Comparison of ENCODE assay signal across 1 cellular context in the genomic region with DNA sequence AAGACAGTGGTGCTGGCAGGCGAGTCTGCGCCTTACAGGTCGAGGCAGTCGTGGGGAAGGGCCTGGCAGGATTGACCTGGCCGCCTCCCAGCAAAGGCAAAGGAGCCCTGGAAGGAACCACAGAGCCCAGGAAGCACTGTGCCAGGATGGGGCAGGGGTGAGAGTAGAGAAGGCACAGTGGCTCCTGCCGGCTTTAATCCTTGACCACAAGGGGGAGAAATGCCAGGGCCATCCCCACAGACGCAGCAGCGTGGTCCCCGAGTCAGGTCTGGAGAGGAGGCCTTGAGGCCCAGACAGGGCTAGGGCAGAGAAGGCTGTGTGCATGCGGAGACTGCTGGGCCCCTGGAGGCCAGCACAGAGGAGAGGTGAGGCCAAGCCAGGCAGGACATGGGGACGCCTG.
TF ChIP-seq lines count a peak whose summit lies in the region.

No MANE protein-coding gene starts in this region.

TF ChIP-seq in HepG2, 621 proteins besides CTCF, POLR2A, EP300 and RAD21 (continued from another document and continues in another):
- TF ChIP-seq SMARCE1 (IDR thresholded peaks at IDR 0.05; ENCODE audit: borderline replicate concordance) (no peak), ZNF143 (CRISPR knock-in tag; IDR thresholded peaks at IDR 0.05) (no peak; the same call in 1 of the 2 replicates), NFIB (CRISPR knock-in tag; IDR thresholded peaks at IDR 0.05; ENCODE audit: borderline replicate concordance) (no peak), NFE2L2 (IDR thresholded peaks at IDR 0.05; ENCODE audit: low read length) (no peak), ZNF235 (CRISPR knock-in tag; IDR thresholded peaks at IDR 0.05; ENCODE audit: borderline replicate concordance) (no peak), RNF2 (conservative IDR thresholded peaks at IDR 0.05; ENCODE audit: low read depth) (no peak), RFXANK (CRISPR knock-in tag; IDR thresholded peaks at IDR 0.05) (no peak), ZBTB1 (CRISPR knock-in tag; IDR thresholded peaks at IDR 0.05; ENCODE audit: borderline replicate concordance) (no peak), KDM1A (CRISPR knock-in tag; IDR thresholded peaks at IDR 0.05) (no peak), MED8 (CRISPR knock-in tag; IDR thresholded peaks at IDR 0.05; ENCODE audit: insufficient replicate concordance) (no peak), ZNF841 (CRISPR knock-in tag; IDR thresholded peaks at IDR 0.05; ENCODE audit: borderline replicate concordance) (no peak), ZNF543 (CRISPR knock-in tag; IDR thresholded peaks at IDR 0.05) (no peak), MTF2 (CRISPR knock-in tag; IDR thresholded peaks at IDR 0.05; ENCODE audit: borderline replicate concordance) (no peak), TEAD2 (CRISPR knock-in tag; IDR thresholded peaks at IDR 0.05) (no peak), NFE2 (CRISPR knock-in tag; IDR thresholded peaks at IDR 0.05) (no peak), SP140L (CRISPR knock-in tag; IDR thresholded peaks at IDR 0.05; ENCODE audit: borderline replicate concordance) (no peak), ZNF749 (CRISPR knock-in tag; IDR thresholded peaks at IDR 0.05; ENCODE audit: borderline replicate concordance) (no peak), ZMAT3 (CRISPR knock-in tag; conservative IDR thresholded peaks at IDR 0.05) (no peak), ZBTB38 (CRISPR knock-in tag; IDR thresholded peaks at IDR 0.05) (no peak), ZNF766 (CRISPR knock-in tag; IDR thresholded peaks at IDR 0.05; ENCODE audit: borderline replicate concordance) (0 out of 2 replicates have a peak, but pooled peaks have one; percentile 19), ZNF570 (CRISPR knock-in tag; IDR thresholded peaks at IDR 0.05; ENCODE audit: borderline replicate concordance) (no peak), DR1 (CRISPR knock-in tag; IDR thresholded peaks at IDR 0.05) (no peak), JUNB (CRISPR knock-in tag; IDR thresholded peaks at IDR 0.05; ENCODE audit: borderline replicate concordance) (no peak), ZBTB21 (CRISPR knock-in tag; IDR thresholded peaks at IDR 0.05) (no peak), POLR2G (IDR thresholded peaks at IDR 0.05; ENCODE audit: low read depth, low read length) (no peak)
- TF ChIP-seq, protein P1, sequence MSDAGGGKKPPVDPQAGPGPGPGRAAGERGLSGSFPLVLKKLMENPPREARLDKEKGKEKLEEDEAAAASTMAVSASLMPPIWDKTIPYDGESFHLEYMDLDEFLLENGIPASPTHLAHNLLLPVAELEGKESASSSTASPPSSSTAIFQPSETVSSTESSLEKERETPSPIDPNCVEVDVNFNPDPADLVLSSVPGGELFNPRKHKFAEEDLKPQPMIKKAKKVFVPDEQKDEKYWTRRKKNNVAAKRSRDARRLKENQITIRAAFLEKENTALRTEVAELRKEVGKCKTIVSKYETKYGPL (CRISPR knock-in tag; IDR thresholded peaks at IDR 0.05) = no peak
- TF ChIP-seq, protein P2, sequence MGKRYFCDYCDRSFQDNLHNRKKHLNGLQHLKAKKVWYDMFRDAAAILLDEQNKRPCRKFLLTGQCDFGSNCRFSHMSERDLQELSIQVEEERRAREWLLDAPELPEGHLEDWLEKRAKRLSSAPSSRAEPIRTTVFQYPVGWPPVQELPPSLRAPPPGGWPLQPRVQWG (CRISPR knock-in tag; IDR thresholded peaks at IDR 0.05; ENCODE audit: borderline replicate concordance, low read depth) = no peak
- TF ChIP-seq, protein P3, sequence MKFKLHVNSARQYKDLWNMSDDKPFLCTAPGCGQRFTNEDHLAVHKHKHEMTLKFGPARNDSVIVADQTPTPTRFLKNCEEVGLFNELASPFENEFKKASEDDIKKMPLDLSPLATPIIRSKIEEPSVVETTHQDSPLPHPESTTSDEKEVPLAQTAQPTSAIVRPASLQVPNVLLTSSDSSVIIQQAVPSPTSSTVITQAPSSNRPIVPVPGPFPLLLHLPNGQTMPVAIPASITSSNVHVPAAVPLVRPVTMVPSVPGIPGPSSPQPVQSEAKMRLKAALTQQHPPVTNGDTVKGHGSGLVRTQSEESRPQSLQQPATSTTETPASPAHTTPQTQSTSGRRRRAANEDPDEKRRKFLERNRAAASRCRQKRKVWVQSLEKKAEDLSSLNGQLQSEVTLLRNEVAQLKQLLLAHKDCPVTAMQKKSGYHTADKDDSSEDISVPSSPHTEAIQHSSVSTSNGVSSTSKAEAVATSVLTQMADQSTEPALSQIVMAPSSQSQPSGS (CRISPR knock-in tag; IDR thresholded peaks at IDR 0.05) = no peak
- TF ChIP-seq, protein P4, sequence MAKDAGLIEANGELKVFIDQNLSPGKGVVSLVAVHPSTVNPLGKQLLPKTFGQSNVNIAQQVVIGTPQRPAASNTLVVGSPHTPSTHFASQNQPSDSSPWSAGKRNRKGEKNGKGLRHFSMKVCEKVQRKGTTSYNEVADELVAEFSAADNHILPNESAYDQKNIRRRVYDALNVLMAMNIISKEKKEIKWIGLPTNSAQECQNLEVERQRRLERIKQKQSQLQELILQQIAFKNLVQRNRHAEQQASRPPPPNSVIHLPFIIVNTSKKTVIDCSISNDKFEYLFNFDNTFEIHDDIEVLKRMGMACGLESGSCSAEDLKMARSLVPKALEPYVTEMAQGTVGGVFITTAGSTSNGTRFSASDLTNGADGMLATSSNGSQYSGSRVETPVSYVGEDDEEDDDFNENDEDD (CRISPR knock-in tag; IDR thresholded peaks at IDR 0.05; ENCODE audit: borderline replicate concordance) = peak; percentile 54; the same call in 1 of the 2 replicates
- TF ChIP-seq, protein P5, sequence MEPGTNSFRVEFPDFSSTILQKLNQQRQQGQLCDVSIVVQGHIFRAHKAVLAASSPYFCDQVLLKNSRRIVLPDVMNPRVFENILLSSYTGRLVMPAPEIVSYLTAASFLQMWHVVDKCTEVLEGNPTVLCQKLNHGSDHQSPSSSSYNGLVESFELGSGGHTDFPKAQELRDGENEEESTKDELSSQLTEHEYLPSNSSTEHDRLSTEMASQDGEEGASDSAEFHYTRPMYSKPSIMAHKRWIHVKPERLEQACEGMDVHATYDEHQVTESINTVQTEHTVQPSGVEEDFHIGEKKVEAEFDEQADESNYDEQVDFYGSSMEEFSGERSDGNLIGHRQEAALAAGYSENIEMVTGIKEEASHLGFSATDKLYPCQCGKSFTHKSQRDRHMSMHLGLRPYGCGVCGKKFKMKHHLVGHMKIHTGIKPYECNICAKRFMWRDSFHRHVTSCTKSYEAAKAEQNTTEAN (CRISPR knock-in tag; conservative IDR thresholded peaks at IDR 0.05) = peak; percentile 55; the same call in 1 of the 2 replicates
- TF ChIP-seq, protein P6, sequence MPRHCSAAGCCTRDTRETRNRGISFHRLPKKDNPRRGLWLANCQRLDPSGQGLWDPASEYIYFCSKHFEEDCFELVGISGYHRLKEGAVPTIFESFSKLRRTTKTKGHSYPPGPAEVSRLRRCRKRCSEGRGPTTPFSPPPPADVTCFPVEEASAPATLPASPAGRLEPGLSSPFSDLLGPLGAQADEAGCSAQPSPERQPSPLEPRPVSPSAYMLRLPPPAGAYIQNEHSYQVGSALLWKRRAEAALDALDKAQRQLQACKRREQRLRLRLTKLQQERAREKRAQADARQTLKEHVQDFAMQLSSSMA (CRISPR knock-in tag; IDR thresholded peaks at IDR 0.05) = no peak
- TF ChIP-seq, protein P7, sequence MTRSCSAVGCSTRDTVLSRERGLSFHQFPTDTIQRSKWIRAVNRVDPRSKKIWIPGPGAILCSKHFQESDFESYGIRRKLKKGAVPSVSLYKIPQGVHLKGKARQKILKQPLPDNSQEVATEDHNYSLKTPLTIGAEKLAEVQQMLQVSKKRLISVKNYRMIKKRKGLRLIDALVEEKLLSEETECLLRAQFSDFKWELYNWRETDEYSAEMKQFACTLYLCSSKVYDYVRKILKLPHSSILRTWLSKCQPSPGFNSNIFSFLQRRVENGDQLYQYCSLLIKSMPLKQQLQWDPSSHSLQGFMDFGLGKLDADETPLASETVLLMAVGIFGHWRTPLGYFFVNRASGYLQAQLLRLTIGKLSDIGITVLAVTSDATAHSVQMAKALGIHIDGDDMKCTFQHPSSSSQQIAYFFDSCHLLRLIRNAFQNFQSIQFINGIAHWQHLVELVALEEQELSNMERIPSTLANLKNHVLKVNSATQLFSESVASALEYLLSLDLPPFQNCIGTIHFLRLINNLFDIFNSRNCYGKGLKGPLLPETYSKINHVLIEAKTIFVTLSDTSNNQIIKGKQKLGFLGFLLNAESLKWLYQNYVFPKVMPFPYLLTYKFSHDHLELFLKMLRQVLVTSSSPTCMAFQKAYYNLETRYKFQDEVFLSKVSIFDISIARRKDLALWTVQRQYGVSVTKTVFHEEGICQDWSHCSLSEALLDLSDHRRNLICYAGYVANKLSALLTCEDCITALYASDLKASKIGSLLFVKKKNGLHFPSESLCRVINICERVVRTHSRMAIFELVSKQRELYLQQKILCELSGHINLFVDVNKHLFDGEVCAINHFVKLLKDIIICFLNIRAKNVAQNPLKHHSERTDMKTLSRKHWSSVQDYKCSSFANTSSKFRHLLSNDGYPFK (CRISPR knock-in tag; IDR thresholded peaks at IDR 0.05; ENCODE audit: borderline replicate concordance) = no peak; the same call in none of the 2 replicates
- TF ChIP-seq, protein P8, sequence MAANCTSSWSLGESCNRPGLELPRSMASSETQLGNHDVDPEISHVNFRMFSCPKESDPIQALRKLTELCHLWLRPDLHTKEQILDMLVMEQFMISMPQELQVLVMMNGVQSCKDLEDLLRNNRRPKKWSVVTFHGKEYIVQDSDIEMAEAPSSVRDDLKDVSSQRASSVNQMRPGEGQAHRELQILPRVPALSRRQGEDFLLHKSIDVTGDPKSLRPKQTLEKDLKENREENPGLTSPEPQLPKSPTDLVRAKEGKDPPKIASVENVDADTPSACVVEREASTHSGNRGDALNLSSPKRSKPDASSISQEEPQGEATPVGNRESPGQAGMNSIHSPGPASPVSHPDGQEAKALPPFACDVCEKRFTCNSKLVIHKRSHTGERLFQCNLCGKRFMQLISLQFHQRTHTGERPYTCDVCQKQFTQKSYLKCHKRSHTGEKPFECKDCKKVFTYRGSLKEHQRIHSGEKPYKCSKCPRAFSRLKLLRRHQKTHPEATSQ (CRISPR knock-in tag; IDR thresholded peaks at IDR 0.05; ENCODE audit: borderline replicate concordance) = no peak
- TF ChIP-seq, protein P9, sequence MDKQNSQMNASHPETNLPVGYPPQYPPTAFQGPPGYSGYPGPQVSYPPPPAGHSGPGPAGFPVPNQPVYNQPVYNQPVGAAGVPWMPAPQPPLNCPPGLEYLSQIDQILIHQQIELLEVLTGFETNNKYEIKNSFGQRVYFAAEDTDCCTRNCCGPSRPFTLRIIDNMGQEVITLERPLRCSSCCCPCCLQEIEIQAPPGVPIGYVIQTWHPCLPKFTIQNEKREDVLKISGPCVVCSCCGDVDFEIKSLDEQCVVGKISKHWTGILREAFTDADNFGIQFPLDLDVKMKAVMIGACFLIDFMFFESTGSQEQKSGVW (CRISPR knock-in tag; IDR thresholded peaks at IDR 0.05; ENCODE audit: borderline replicate concordance) = no peak
- TF ChIP-seq, protein P10, sequence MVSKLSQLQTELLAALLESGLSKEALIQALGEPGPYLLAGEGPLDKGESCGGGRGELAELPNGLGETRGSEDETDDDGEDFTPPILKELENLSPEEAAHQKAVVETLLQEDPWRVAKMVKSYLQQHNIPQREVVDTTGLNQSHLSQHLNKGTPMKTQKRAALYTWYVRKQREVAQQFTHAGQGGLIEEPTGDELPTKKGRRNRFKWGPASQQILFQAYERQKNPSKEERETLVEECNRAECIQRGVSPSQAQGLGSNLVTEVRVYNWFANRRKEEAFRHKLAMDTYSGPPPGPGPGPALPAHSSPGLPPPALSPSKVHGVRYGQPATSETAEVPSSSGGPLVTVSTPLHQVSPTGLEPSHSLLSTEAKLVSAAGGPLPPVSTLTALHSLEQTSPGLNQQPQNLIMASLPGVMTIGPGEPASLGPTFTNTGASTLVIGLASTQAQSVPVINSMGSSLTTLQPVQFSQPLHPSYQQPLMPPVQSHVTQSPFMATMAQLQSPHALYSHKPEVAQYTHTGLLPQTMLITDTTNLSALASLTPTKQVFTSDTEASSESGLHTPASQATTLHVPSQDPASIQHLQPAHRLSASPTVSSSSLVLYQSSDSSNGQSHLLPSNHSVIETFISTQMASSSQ (IDR thresholded peaks at IDR 0.05; ENCODE audit: low read depth) = no peak
- TF ChIP-seq, protein P10 (CRISPR knock-in tag; IDR thresholded peaks at IDR 0.05; ENCODE audit: borderline replicate concordance) = no peak
- TF ChIP-seq, protein P11, sequence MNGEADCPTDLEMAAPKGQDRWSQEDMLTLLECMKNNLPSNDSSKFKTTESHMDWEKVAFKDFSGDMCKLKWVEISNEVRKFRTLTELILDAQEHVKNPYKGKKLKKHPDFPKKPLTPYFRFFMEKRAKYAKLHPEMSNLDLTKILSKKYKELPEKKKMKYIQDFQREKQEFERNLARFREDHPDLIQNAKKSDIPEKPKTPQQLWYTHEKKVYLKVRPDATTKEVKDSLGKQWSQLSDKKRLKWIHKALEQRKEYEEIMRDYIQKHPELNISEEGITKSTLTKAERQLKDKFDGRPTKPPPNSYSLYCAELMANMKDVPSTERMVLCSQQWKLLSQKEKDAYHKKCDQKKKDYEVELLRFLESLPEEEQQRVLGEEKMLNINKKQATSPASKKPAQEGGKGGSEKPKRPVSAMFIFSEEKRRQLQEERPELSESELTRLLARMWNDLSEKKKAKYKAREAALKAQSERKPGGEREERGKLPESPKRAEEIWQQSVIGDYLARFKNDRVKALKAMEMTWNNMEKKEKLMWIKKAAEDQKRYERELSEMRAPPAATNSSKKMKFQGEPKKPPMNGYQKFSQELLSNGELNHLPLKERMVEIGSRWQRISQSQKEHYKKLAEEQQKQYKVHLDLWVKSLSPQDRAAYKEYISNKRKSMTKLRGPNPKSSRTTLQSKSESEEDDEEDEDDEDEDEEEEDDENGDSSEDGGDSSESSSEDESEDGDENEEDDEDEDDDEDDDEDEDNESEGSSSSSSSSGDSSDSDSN (CRISPR knock-in tag; IDR thresholded peaks at IDR 0.05) = peak; percentile 73
